ENCODE assay signal across 2 cellular contexts in genomic region chr4:6557185-6557584, GRCh38.
TF ChIP-seq lines count a peak whose summit lies in the region.

No MANE protein-coding gene starts in this region.

TF ChIP-seq in HepG2, 621 proteins besides CTCF, POLR2A, EP300 and RAD21:
- TF ChIP-seq FOXA3 (CRISPR knock-in tag; IDR thresholded peaks at IDR 0.05) = no peak
- TF ChIP-seq CREM (IDR thresholded peaks at IDR 0.05) = no peak
- no peak for TF ChIP-seq CREM (CRISPR knock-in tag; IDR thresholded peaks at IDR 0.05)
- no peak for TF ChIP-seq ZNF775 (CRISPR knock-in tag; IDR thresholded peaks at IDR 0.05; ENCODE audit: borderline replicate concordance)
- TF ChIP-seq ZNF615 (CRISPR knock-in tag; IDR thresholded peaks at IDR 0.05; ENCODE audit: borderline replicate concordance) = no peak
- peak; percentile 87 for TF ChIP-seq MAFF (IDR thresholded peaks at IDR 0.05; ENCODE audit: low read depth, low read length)
- no peak for TF ChIP-seq RFXAP (CRISPR knock-in tag; IDR thresholded peaks at IDR 0.05; ENCODE audit: borderline replicate concordance)
- no peak for TF ChIP-seq PBX2 (CRISPR knock-in tag; IDR thresholded peaks at IDR 0.05)
- no peak for TF ChIP-seq ZNF33A (CRISPR knock-in tag; IDR thresholded peaks at IDR 0.05; ENCODE audit: borderline replicate concordance)
- 0 out of 2 replicates have a peak, but pooled peaks have one; percentile 24 for TF ChIP-seq CREB1 (IDR thresholded peaks at IDR 0.05)
- no peak for TF ChIP-seq CREB1 (CRISPR knock-in tag; IDR thresholded peaks at IDR 0.05)
- no peak for TF ChIP-seq ZNF746 (CRISPR knock-in tag; IDR thresholded peaks at IDR 0.05)
- TF ChIP-seq KAT8 (CRISPR knock-in tag; IDR thresholded peaks at IDR 0.05) = no peak
- TF ChIP-seq E2F5 (CRISPR knock-in tag; conservative IDR thresholded peaks at IDR 0.05) = no peak
- peak; percentile 85 to 92 for TF ChIP-seq MAFK (conservative IDR thresholded peaks at IDR 0.05 in 1 of 2, IDR thresholded peaks at IDR 0.05 in 1 of 2; ENCODE audit: low read length in 2 of 2)
- TF ChIP-seq ATF6 (CRISPR knock-in tag; conservative IDR thresholded peaks at IDR 0.05) = no peak

TF ChIP-seq in K562, 482 proteins besides CTCF, POLR2A, EP300 and RAD21:
- no peak for TF ChIP-seq TBL1XR1 (IDR thresholded peaks at IDR 0.05; ENCODE audit: low read length in 2 of 2)
- TF ChIP-seq PREB (CRISPR knock-in tag; IDR thresholded peaks at IDR 0.05) = no peak
- TF ChIP-seq PTRF (tag; IDR thresholded peaks at IDR 0.05) = no peak
- TF ChIP-seq E2F5 (CRISPR knock-in tag; IDR thresholded peaks at IDR 0.05) = no peak
- no peak for TF ChIP-seq CBX3 (IDR thresholded peaks at IDR 0.05; ENCODE audit: borderline replicate concordance in 1 of 2, low read length in 2 of 2)
- no peak for TF ChIP-seq TCF7 (IDR thresholded peaks at IDR 0.05; ENCODE audit: borderline replicate concordance)
- no peak for TF ChIP-seq ESRRB (CRISPR knock-in tag; IDR thresholded peaks at IDR 0.05; ENCODE audit: borderline replicate concordance)
- no peak for TF ChIP-seq ZKSCAN3 (CRISPR knock-in tag; IDR thresholded peaks at IDR 0.05)
- TF ChIP-seq RNF219 (CRISPR knock-in tag; IDR thresholded peaks at IDR 0.05) = no peak
- TF ChIP-seq E2F6 (IDR thresholded peaks at IDR 0.05; ENCODE audit: borderline replicate concordance in 1 of 2, extremely low read depth in 1 of 2, insufficient read depth in 1 of 2, insufficient read length in 1 of 2, low read depth in 1 of 2, low read length in 1 of 2, poor library complexity in 1 of 2, severe bottlenecking in 1 of 2) = no peak
- TF ChIP-seq ZFP1 (CRISPR knock-in tag; IDR thresholded peaks at IDR 0.05) = no peak
- no peak for TF ChIP-seq GMEB1 (CRISPR knock-in tag; IDR thresholded peaks at IDR 0.05)
- TF ChIP-seq MAFG (tag; conservative IDR thresholded peaks at IDR 0.05) = peak; percentile 83
- TF ChIP-seq MAFK (IDR thresholded peaks at IDR 0.05; ENCODE audit: low read length) = peak; percentile 64; the same call in 1 of the 2 replicates
- TF ChIP-seq ZNF197 (CRISPR knock-in tag; IDR thresholded peaks at IDR 0.05; ENCODE audit: low read depth) = no peak
- no peak for TF ChIP-seq HLTF (IDR thresholded peaks at IDR 0.05)
- TF ChIP-seq ZMIZ1 (IDR thresholded peaks at IDR 0.05; ENCODE audit: low read depth in 2 of 2, low read length in 2 of 2) = no peak
- no peak for TF ChIP-seq ZNF717 (CRISPR knock-in tag; IDR thresholded peaks at IDR 0.05)
- no peak for TF ChIP-seq ZNF77 (CRISPR knock-in tag; IDR thresholded peaks at IDR 0.05)
- no peak for TF ChIP-seq ZHX1 (conservative IDR thresholded peaks at IDR 0.05; ENCODE audit: low read length)
- TF ChIP-seq TSC22D4 (tag; IDR thresholded peaks at IDR 0.05) = no peak
- TF ChIP-seq ZNF384 (IDR thresholded peaks at IDR 0.05; ENCODE audit: low read depth, low read length) = no peak
- no peak for TF ChIP-seq THRA (IDR thresholded peaks at IDR 0.05)
- TF ChIP-seq C11orf30 (IDR thresholded peaks at IDR 0.05; ENCODE audit: low read depth) = peak; percentile 71; the same call in 1 of the 2 replicates
- TF ChIP-seq ZNF217 (CRISPR knock-in tag; IDR thresholded peaks at IDR 0.05) = no peak
- TF ChIP-seq NFIC (IDR thresholded peaks at IDR 0.05) = no peak
- peak; percentile 69 for TF ChIP-seq MAFF (IDR thresholded peaks at IDR 0.05; ENCODE audit: low read length)
- TF ChIP-seq SNAPC5 (CRISPR knock-in tag; IDR thresholded peaks at IDR 0.05) = no peak
- peak; percentile 92 for TF ChIP-seq ZNF316 (IDR thresholded peaks at IDR 0.05)
- no peak for TF ChIP-seq KLF13 (tag; IDR thresholded peaks at IDR 0.05; ENCODE audit: borderline replicate concordance, low read depth)
- no peak for TF ChIP-seq ZNF707 (CRISPR knock-in tag; conservative IDR thresholded peaks at IDR 0.05)
TF ChIP-seq in K562: peak in this region for 5.
